In the genomic region with DNA sequence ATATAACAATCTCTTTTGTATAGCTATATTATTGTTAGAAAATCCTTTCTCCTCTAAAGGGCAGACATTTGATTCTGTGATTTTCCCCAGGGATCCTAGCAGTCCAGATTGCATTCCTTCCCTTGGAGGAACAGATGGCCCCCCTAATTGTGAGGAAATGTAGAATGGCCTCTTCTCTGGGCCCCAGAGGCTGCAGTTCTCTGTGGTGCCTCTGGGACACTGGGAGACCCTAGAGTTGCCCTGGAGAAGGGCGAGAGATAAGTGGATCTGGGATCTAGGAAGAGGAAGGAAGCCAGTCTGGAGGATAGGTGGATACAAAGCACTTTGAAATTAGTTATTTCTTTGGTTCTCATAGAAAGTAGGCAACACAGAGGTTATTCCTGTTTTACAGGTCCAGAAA, we compare ENCODE assay signal across 14 cellular contexts. TPM values are rescaled to one million over a fixed set of nuclear protein-coding genes. Genes with fewer than 3 reads are reported as not detected.
DNase-seq lines count a peak whose midpoint lies in the region; ATAC-seq, FAIRE-seq and TF ChIP-seq lines count a peak whose summit lies in the region.
"Had no signal": no experiment of that assay in that cellular context is flagged by ENCODE, and none has a peak within 500 bp of the region (broad histone marks: within the 10 kb centered on the region; RNA-seq: fewer than 3 reads in every experiment).

No MANE protein-coding gene starts in this region.

- no peak for FAIRE-seq in A549 (lab: Jason Lieb, UNC)

- no peak for TF ChIP-seq POLR2A in A549 (IDR thresholded peaks at IDR 0.05; ENCODE audit: low read length)

- no peak overlapping the region for H3K27ac ChIP-seq in A549
- H3K27ac ChIP-seq in heart right ventricle = no peak overlapping the region
- H3K27ac ChIP-seq: BLaER1 treated with 17β-estradiol and CSF1 and Interleukin-3, amounts not matched to agents 10 nM and 100 nM had no signal

- no peaks in the 10 kb centered on the region for H3K9me3 ChIP-seq in A549
- no peaks in the 10 kb centered on the region for H3K9me3 ChIP-seq in heart right ventricle
- H3K9me3 ChIP-seq: BLaER1 treated with 17β-estradiol and CSF1 and Interleukin-3, amounts not matched to agents 10 nM and 100 nM had no signal

- H3K4me3 ChIP-seq in A549 (no peak overlapping the region), epithelial cell of proximal tubule (ENCODE audit: low read depth, low read length) (no peak overlapping the region), heart right ventricle (no peak overlapping the region)

- WGBS in A549 (ENCODE audit: missing lambda C conversion rate) = 50% methylated on average over 1 of the region's 1 CpG
- WGBS in heart right ventricle, 2 donors = 52 to 57% methylated on average over 1 of the region's 1 CpG

- H3K36me3 ChIP-seq in heart right ventricle = no peaks in the 10 kb centered on the region
- H3K36me3 ChIP-seq: BLaER1 treated with 17β-estradiol and CSF1 and Interleukin-3, amounts not matched to agents 10 nM and 100 nM had no signal

- no peak for TF ChIP-seq CTCF in A549 (IDR thresholded peaks at IDR 0.05)
- TF ChIP-seq CTCF in epithelial cell of proximal tubule (conservative IDR thresholded peaks at IDR 0.05; ENCODE audit: low read depth, low read length) = peak; percentile 2
- TF ChIP-seq CTCF in heart right ventricle (IDR thresholded peaks at IDR 0.05) = no peak

- H3K4me1 ChIP-seq in A549 (peaks cover 19% of the 10 kb centered on the region), heart right ventricle (peaks cover 0 to 33% (median 28%) of the 10 kb centered on the region in 9 donors)

- POLR2A ChIA-PET in A549 (lab: Yijun Ruan, JAX) = no interaction called here

- no peaks in the 10 kb centered on the region for H3K27me3 ChIP-seq in heart right ventricle
- H3K27me3 ChIP-seq: BLaER1 treated with 17β-estradiol and CSF1 and Interleukin-3, amounts not matched to agents 10 nM and 100 nM had no signal

- intact Hi-C loops in heart right ventricle (cut with DNase I) = loop anchor here in 3 of 10 donors (10.0 kb wide), 2 partner anchors 82 to 162 kb away; a partner anchor contains a TSS

- TF ChIP-seq EP300 in A549 (IDR thresholded peaks at IDR 0.05) = no peak

- no peak overlapping the region for H3K4me2 ChIP-seq in A549

- DNase-seq in A549 (ENCODE audit: low read depth in 1 of 2, low spot score in 1 of 2) (peak; percentile 32 to 46), EL (peak; percentile 19), NCI-H69 (lab: John Stamatoyannopoulos, UW) (peak; percentile 72), epithelial cell of proximal tubule (ENCODE audit: low read depth) (no peak), heart right ventricle (no peak), cortex of kidney (lab: John Stamatoyannopoulos, UW) (no peak)
- DNase-seq: amniotic stem cell, HCEC 1CT, hypothalamus had no signal

- CTCF ChIA-PET in A549 (lab: Yijun Ruan, JAX) = interaction anchor here (1.4 kb wide), 1 partner anchor 108 kb away, joined by 5 read pairs; no protein-coding TSS in a partner anchor

- no peak for TF ChIP-seq RAD21 in A549 (conservative IDR thresholded peaks at IDR 0.05 in 1 of 2, IDR thresholded peaks at IDR 0.05 in 1 of 2)

- ATAC-seq in A549 (no peak), heart right ventricle (no peak), GM21576 (IDR thresholded peaks at IDR 0.05; ENCODE audit: unreplicated experiment) (no peak), GM18868 (IDR thresholded peaks at IDR 0.05; ENCODE audit: unreplicated experiment) (no peak)

TF ChIP-seq in A549, 52 proteins besides CTCF, POLR2A, EP300 and RAD21:
- TF ChIP-seq CBX8 (IDR thresholded peaks at IDR 0.05) (no peak), FOXS1 (CRISPR knock-in tag; IDR thresholded peaks at IDR 0.05) (no peak), ZFP36 (IDR thresholded peaks at IDR 0.05; ENCODE audit: borderline replicate concordance, partially characterized antibody) (no peak), HOXA7 (CRISPR knock-in tag; IDR thresholded peaks at IDR 0.05) (no peak), SREBF2 (IDR thresholded peaks at IDR 0.05) (no peak), FOSB (CRISPR knock-in tag; IDR thresholded peaks at IDR 0.05) (no peak), NFE2L2 (conservative IDR thresholded peaks at IDR 0.05; ENCODE audit: low read length) (no peak), JUN (IDR thresholded peaks at IDR 0.05) (no peak), ZC3H11A (IDR thresholded peaks at IDR 0.05) (no peak), HEYL (CRISPR knock-in tag; IDR thresholded peaks at IDR 0.05) (no peak)
- TF ChIP-seq, protein P1, sequence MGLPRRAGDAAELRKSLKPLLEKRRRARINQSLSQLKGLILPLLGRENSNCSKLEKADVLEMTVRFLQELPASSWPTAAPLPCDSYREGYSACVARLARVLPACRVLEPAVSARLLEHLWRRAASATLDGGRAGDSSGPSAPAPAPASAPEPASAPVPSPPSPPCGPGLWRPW (IDR thresholded peaks at IDR 0.05) = no peak
- TF ChIP-seq, protein P2, sequence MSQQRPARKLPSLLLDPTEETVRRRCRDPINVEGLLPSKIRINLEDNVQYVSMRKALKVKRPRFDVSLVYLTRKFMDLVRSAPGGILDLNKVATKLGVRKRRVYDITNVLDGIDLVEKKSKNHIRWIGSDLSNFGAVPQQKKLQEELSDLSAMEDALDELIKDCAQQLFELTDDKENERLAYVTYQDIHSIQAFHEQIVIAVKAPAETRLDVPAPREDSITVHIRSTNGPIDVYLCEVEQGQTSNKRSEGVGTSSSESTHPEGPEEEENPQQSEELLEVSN (IDR thresholded peaks at IDR 0.05; ENCODE audit: borderline replicate concordance, low read depth) = no peak

RNA-seq across cellular contexts. Expression of a gene that starts 1.9 kb away (rescaled TPM):
- 46.9 and 47.3 TPM in 2 replicates for polyA plus RNA-seq in A549 (2011; rRNA removed)
- 97.0 and 97.6 TPM in 2 replicates for polyA plus RNA-seq in A549 (2012; cell fraction: cytosol; rRNA removed)
- 53.7 and 70.8 TPM in 2 replicates for polyA plus RNA-seq in A549 (2012; cell fraction: nucleus; rRNA removed)
- polyA plus RNA-seq in A549 (2017; fragmentation: RNase III; extraction: RNeasy Plus Mini Kit Qiagen cat#74134 plus additional on column Dnase treatment) = 59.0 to 69.2 TPM (median 68.5 TPM) in 3 replicates
- 9.7 and 15.6 TPM in 2 replicates for polyA minus RNA-seq in A549 (2011; rRNA and poly(A)+ RNA removed)
- total RNA-seq in epithelial cell of proximal tubule = 25.9 and 32.5 TPM in 2 replicates
- 10 to 100 TPM; 56.8 to 83.1 (median 76.7) TPM for total RNA-seq in heart right ventricle
- polyA plus RNA-seq in heart right ventricle = 100 to 1,000 TPM in 1 of 2 donors, 10 to 100 TPM in 1; 69.9 to 120 TPM

RNA-seq across cellular contexts. Expression of a gene that starts 4.6 kb away (rescaled TPM):
- polyA plus RNA-seq in A549 (2011; rRNA removed) = 0.17 and 0.31 TPM in 2 replicates
- polyA plus RNA-seq in A549 (2012; cell fraction: cytosol; rRNA removed) = 0.39 and 0.41 TPM in 2 replicates
- 1.2 and 1.7 TPM in 2 replicates for polyA plus RNA-seq in A549 (2012; cell fraction: nucleus; rRNA removed)
- 0.45 to 0.71 TPM (median 0.54 TPM) in 3 replicates for polyA plus RNA-seq in A549 (2017; fragmentation: RNase III; extraction: RNeasy Plus Mini Kit Qiagen cat#74134 plus additional on column Dnase treatment)
- polyA minus RNA-seq in A549 (2011; rRNA and poly(A)+ RNA removed) = 0.15 TPM in 1 of 2 replicates, not detected in the other
- total RNA-seq in epithelial cell of proximal tubule = 0.12 and 0.14 TPM in 2 replicates
- total RNA-seq in heart right ventricle = 1 to 10 TPM in 9 of 10 donors, under 1 TPM in 1; 0.86 to 4.2 (median 2.9) TPM
- 1 to 10 TPM in 1 of 2 donors, under 1 TPM in 1; 0.84 to 6.0 TPM for polyA plus RNA-seq in heart right ventricle

RNA-seq across cellular contexts. Expression of a gene that starts 11.8 kb away (rescaled TPM):
- not detected in 2 replicates for polyA plus RNA-seq in A549 (2011; rRNA removed)
- polyA plus RNA-seq in A549 (2012; cell fraction: cytosol; rRNA removed) = not detected in 2 replicates
- not detected in 2 replicates for polyA plus RNA-seq in A549 (2012; cell fraction: nucleus; rRNA removed)
- not detected in 3 replicates for polyA plus RNA-seq in A549 (2017; fragmentation: RNase III; extraction: RNeasy Plus Mini Kit Qiagen cat#74134 plus additional on column Dnase treatment)
- polyA minus RNA-seq in A549 (2011; rRNA and poly(A)+ RNA removed) = not detected in 2 replicates
- not detected in 2 replicates for total RNA-seq in epithelial cell of proximal tubule
- total RNA-seq in heart right ventricle = not detected
- polyA plus RNA-seq in heart right ventricle = not detected
- total RNA-seq: activated CD8-positive, alpha-beta memory T cell treated with anti-CD3 and anti-CD28 coated beads for 36 hours; T-helper 1 cell treated with Interleukin-12 subunit alpha and Interleukin-12 subunit beta and Interleukin-4 antibody, amounts not matched to agents 30 ng/mL and 1 ng/mL, for 36 hours had no signal

RNA-seq across cellular contexts. Expression of a gene that starts 12.3 kb away (rescaled TPM):
- polyA plus RNA-seq in A549 (2011; rRNA removed) (1.8 and 2.0 TPM in 2 replicates), A549 (2017; fragmentation: RNase III; extraction: RNeasy Plus Mini Kit Qiagen cat#74134 plus additional on column Dnase treatment) (1.7 to 2.4 TPM (median 2.2 TPM) in 3 replicates), heart right ventricle (1 to 10 TPM; 6.7 to 8.0 TPM)
- 1.6 and 2.5 TPM in 2 replicates for polyA plus RNA-seq in A549 (2012; cell fraction: cytosol; rRNA removed)
- polyA plus RNA-seq in A549 (2012; cell fraction: nucleus; rRNA removed) = 7.4 and 8.2 TPM in 2 replicates
- polyA minus RNA-seq in A549 (2011; rRNA and poly(A)+ RNA removed) = 2.0 and 3.7 TPM in 2 replicates
- total RNA-seq in epithelial cell of proximal tubule (2.5 and 4.2 TPM in 2 replicates), heart right ventricle (10 to 100 TPM; 13.6 to 22.9 (median 20.5) TPM)

RNA-seq across cellular contexts. Expression of a gene that starts 25.3 kb away (rescaled TPM):
- polyA plus RNA-seq in A549 (2011; rRNA removed) = 18.8 and 22.8 TPM in 2 replicates
- polyA plus RNA-seq in A549 (2012; cell fraction: cytosol; rRNA removed) = 9.4 and 11.4 TPM in 2 replicates
- 29.7 and 32.6 TPM in 2 replicates for polyA plus RNA-seq in A549 (2012; cell fraction: nucleus; rRNA removed)
- 7.8 to 8.2 TPM (median 7.8 TPM) in 3 replicates for polyA plus RNA-seq in A549 (2017; fragmentation: RNase III; extraction: RNeasy Plus Mini Kit Qiagen cat#74134 plus additional on column Dnase treatment)
- polyA minus RNA-seq in A549 (2011; rRNA and poly(A)+ RNA removed) = 11.9 and 13.4 TPM in 2 replicates
- 7.3 and 11.0 TPM in 2 replicates for total RNA-seq in epithelial cell of proximal tubule
- total RNA-seq in heart right ventricle = 10 to 100 TPM; 18.9 to 26.4 (median 20.8) TPM
- polyA plus RNA-seq in heart right ventricle = 10 to 100 TPM; 13.5 to 25.5 TPM

Comparison
In these comparisons a context has a peak if more than half of its experiments do, and no peak if none do; other contexts are left out.
1. DNase-seq: peak in A549 (2 of 2), EL (single experiment) and NCI-H69 (single experiment); none in epithelial cell of proximal tubule (single experiment), heart right ventricle (0 of 2) and cortex of kidney (single experiment).